In genomic region chr7:73847941-73848723, GRCh38 we compare ENCODE assay signal across 2 cellular contexts.
TF ChIP-seq lines count a peak whose summit lies in the region.

No MANE protein-coding gene starts in this region.

TF ChIP-seq in GM23338, 12 proteins besides CTCF, POLR2A, EP300 and RAD21:
- TF ChIP-seq ZNF331 (CRISPR knock-in tag; IDR thresholded peaks at IDR 0.05; ENCODE audit: low read depth) (no peak), CREB1 (CRISPR knock-in tag; IDR thresholded peaks at IDR 0.05; ENCODE audit: low read depth) (no peak), STAT1 (IDR thresholded peaks at IDR 0.05; ENCODE audit: unreplicated experiment) (no peak), NANOG (IDR thresholded peaks at IDR 0.05; ENCODE audit: borderline replicate concordance) (no peak), POLR2AphosphoS5 (IDR thresholded peaks at IDR 0.05; ENCODE audit: low read depth) (no peak), EZH2phosphoT487 (IDR thresholded peaks at IDR 0.05; ENCODE audit: unreplicated experiment) (no peak), EZH2 (IDR thresholded peaks at IDR 0.05; ENCODE audit: low read depth, unreplicated experiment) (no peak), JUNB (IDR thresholded peaks at IDR 0.05; ENCODE audit: unreplicated experiment) (no peak), ETS1 (IDR thresholded peaks at IDR 0.05) (no peak), ZNF114 (CRISPR knock-in tag; IDR thresholded peaks at IDR 0.05) (no peak)
- TF ChIP-seq, protein P1, sequence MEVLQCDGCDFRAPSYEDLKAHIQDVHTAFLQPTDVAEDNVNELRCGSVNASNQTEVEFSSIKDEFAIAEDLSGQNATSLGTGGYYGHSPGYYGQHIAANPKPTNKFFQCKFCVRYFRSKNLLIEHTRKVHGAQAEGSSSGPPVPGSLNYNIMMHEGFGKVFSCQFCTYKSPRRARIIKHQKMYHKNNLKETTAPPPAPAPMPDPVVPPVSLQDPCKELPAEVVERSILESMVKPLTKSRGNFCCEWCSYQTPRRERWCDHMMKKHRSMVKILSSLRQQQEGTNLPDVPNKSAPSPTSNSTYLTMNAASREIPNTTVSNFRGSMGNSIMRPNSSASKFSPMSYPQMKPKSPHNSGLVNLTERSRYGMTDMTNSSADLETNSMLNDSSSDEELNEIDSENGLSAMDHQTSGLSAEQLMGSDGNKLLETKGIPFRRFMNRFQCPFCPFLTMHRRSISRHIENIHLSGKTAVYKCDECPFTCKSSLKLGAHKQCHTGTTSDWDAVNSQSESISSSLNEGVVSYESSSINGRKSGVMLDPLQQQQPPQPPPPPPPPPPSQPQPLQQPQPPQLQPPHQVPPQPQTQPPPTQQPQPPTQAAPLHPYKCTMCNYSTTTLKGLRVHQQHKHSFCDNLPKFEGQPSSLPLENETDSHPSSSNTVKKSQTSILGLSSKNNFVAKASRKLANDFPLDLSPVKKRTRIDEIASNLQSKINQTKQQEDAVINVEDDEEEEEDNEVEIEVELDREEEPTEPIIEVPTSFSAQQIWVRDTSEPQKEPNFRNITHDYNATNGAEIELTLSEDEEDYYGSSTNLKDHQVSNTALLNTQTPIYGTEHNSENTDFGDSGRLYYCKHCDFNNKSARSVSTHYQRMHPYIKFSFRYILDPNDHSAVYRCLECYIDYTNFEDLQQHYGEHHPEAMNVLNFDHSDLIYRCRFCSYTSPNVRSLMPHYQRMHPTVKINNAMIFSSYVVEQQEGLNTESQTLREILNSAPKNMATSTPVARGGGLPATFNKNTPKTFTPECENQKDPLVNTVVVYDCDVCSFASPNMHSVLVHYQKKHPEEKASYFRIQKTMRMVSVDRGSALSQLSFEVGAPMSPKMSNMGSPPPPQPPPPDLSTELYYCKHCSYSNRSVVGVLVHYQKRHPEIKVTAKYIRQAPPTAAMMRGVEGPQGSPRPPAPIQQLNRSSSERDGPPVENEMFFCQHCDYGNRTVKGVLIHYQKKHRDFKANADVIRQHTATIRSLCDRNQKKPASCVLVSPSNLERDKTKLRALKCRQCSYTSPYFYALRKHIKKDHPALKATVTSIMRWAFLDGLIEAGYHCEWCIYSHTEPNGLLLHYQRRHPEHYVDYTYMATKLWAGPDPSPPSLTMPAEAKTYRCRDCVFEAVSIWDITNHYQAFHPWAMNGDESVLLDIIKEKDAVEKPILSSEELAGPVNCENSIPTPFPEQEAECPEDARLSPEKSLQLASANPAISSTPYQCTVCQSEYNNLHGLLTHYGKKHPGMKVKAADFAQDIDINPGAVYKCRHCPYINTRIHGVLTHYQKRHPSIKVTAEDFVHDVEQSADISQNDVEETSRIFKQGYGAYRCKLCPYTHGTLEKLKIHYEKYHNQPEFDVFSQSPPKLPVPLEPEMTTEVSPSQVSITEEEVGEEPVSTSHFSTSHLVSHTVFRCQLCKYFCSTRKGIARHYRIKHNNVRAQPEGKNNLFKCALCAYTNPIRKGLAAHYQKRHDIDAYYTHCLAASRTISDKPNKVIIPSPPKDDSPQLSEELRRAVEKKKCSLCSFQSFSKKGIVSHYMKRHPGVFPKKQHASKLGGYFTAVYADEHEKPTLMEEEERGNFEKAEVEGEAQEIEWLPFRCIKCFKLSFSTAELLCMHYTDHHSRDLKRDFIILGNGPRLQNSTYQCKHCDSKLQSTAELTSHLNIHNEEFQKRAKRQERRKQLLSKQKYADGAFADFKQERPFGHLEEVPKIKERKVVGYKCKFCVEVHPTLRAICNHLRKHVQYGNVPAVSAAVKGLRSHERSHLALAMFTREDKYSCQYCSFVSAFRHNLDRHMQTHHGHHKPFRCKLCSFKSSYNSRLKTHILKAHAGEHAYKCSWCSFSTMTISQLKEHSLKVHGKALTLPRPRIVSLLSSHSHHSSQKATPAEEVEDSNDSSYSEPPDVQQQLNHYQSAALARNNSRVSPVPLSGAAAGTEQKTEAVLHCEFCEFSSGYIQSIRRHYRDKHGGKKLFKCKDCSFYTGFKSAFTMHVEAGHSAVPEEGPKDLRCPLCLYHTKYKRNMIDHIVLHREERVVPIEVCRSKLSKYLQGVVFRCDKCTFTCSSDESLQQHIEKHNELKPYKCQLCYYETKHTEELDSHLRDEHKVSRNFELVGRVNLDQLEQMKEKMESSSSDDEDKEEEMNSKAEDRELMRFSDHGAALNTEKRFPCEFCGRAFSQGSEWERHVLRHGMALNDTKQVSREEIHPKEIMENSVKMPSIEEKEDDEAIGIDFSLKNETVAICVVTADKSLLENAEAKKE (CRISPR knock-in tag; IDR thresholded peaks at IDR 0.05): no peak
- TF ChIP-seq, protein P2, sequence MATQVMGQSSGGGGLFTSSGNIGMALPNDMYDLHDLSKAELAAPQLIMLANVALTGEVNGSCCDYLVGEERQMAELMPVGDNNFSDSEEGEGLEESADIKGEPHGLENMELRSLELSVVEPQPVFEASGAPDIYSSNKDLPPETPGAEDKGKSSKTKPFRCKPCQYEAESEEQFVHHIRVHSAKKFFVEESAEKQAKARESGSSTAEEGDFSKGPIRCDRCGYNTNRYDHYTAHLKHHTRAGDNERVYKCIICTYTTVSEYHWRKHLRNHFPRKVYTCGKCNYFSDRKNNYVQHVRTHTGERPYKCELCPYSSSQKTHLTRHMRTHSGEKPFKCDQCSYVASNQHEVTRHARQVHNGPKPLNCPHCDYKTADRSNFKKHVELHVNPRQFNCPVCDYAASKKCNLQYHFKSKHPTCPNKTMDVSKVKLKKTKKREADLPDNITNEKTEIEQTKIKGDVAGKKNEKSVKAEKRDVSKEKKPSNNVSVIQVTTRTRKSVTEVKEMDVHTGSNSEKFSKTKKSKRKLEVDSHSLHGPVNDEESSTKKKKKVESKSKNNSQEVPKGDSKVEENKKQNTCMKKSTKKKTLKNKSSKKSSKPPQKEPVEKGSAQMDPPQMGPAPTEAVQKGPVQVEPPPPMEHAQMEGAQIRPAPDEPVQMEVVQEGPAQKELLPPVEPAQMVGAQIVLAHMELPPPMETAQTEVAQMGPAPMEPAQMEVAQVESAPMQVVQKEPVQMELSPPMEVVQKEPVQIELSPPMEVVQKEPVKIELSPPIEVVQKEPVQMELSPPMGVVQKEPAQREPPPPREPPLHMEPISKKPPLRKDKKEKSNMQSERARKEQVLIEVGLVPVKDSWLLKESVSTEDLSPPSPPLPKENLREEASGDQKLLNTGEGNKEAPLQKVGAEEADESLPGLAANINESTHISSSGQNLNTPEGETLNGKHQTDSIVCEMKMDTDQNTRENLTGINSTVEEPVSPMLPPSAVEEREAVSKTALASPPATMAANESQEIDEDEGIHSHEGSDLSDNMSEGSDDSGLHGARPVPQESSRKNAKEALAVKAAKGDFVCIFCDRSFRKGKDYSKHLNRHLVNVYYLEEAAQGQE (IDR thresholded peaks at IDR 0.05; ENCODE audit: unreplicated experiment): no peak

TF ChIP-seq in H1, 55 proteins besides CTCF, POLR2A, EP300 and RAD21:
- TF ChIP-seq SIRT6 (IDR thresholded peaks at IDR 0.05; ENCODE audit: low read length): no peak
- no peak for TF ChIP-seq MAFK (IDR thresholded peaks at IDR 0.05; ENCODE audit: low read depth, low read length)
- TF ChIP-seq TBP (IDR thresholded peaks at IDR 0.05; ENCODE audit: low read depth, low read length): no peak
- TF ChIP-seq CTBP2 (IDR thresholded peaks at IDR 0.05; ENCODE audit: borderline replicate concordance, insufficient read depth, insufficient read length, low read length): no peak
- TF ChIP-seq PHF8 (conservative IDR thresholded peaks at IDR 0.05; ENCODE audit: low read depth, low read length): no peak
- TF ChIP-seq RXRA (IDR thresholded peaks at IDR 0.05; ENCODE audit: insufficient read depth, low read depth, low read length): no peak
- no peak for TF ChIP-seq EGR1 (IDR thresholded peaks at IDR 0.05; ENCODE audit: borderline replicate concordance, low read depth, low read length)
- TF ChIP-seq SIX5 (IDR thresholded peaks at IDR 0.05; ENCODE audit: low read depth, low read length): no peak
- no peak for TF ChIP-seq CHD1 (IDR thresholded peaks at IDR 0.05; ENCODE audit: low read depth, low read length)
- no peak for TF ChIP-seq CREB1 (IDR thresholded peaks at IDR 0.05)
- TF ChIP-seq SRF (IDR thresholded peaks at IDR 0.05; ENCODE audit: low read depth, low read length): no peak
- TF ChIP-seq TAF7 (optimal IDR thresholded peaks at IDR 0.05; ENCODE audit: borderline replicate concordance, low read depth, low read length): no peak
- TF ChIP-seq HDAC6 (IDR thresholded peaks at IDR 0.05; ENCODE audit: low read depth, low read length): no peak
- no peak for TF ChIP-seq CBX8 (IDR thresholded peaks at IDR 0.05; ENCODE audit: borderline replicate concordance, low read depth, low read length)
- TF ChIP-seq, protein P3, sequence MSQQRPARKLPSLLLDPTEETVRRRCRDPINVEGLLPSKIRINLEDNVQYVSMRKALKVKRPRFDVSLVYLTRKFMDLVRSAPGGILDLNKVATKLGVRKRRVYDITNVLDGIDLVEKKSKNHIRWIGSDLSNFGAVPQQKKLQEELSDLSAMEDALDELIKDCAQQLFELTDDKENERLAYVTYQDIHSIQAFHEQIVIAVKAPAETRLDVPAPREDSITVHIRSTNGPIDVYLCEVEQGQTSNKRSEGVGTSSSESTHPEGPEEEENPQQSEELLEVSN (IDR thresholded peaks at IDR 0.05): no peak
TF ChIP-seq in H1: peak in this region for 0.
